In the genomic region with DNA sequence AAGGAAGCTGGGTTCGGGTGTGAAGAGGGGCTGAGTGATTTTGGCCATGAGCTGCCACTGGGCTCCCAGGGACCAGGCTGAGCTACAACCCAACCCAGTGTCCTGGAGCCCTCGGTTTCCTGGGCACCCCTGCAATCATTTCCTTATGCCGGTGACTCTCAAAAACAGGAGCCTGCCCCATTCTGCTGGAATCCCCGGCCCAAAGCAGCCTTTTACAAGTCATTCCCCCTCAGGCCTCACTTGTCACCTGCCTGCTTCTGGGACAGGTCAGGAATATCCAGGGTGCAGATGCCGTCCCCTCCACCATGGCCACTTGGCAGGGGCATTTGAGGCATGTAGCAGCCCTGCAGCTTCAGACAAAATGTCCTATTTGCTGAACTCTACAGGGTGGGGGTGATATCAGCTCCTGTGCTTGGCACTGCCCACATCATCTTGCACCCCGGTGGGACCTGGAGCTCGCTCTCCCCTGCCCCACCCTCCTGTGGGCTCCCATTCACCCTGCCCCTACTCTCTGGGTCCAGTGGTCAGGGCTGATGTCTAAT, we compare ENCODE assay signal across 21 cellular contexts.
"Had no signal": no experiment of that assay in that cellular context is flagged by ENCODE, and none has a peak within 500 bp of the region (broad histone marks: within the 10 kb centered on the region; RNA-seq: fewer than 3 reads in every experiment).

No MANE protein-coding gene starts in this region.

- H3K9me3 ChIP-seq: colonic mucosa, heart left ventricle, neutrophil, ovary, sigmoid colon, tibial artery, upper lobe of left lung had no signal

- H3K27ac ChIP-seq: brain microvascular endothelial cell, cardiac muscle cell, colonic mucosa, heart left ventricle, neutrophil, ovary, sigmoid colon, skin epidermis, tibial artery, upper lobe of left lung had no signal

- FAIRE-seq: endometrium, frontal cortex, islet of Langerhans had no signal

- ATAC-seq: esophagus mucosa; naive thymus-derived CD4-positive, alpha-beta T cell; stimulated activated memory B cell treated with anti-CD40 and anti-IgM and Interleukin-4, amounts not matched to agents 10 μg/mL and 1 μg/mL and 100 μg/mL, for 72 hours had no signal

- H3K27me3 ChIP-seq: cardiac muscle cell, colonic mucosa, heart left ventricle, ovary, sigmoid colon, tibial artery, upper lobe of left lung had no signal

- H3K4me1 ChIP-seq: colonic mucosa had no signal

- DNase-seq: brain microvascular endothelial cell; cerebellar nuclear complex; colonic mucosa; effector CD8-positive, alpha-beta T cell; hypothalamus; naive thymus-derived CD4-positive, alpha-beta T cell; nephron progenitor cell; stimulated activated CD4-positive, alpha-beta T cell treated with anti-CD3 and anti-CD28 coated beads, Interleukin-4, amount 100 ng/mL, for 1 hour had no signal

- H3K4me3 ChIP-seq: cardiac muscle cell, colonic mucosa, heart left ventricle, ovary, sigmoid colon, skin epidermis, tibial artery, upper lobe of left lung had no signal

- H3K36me3 ChIP-seq: brain microvascular endothelial cell, cardiac muscle cell, colonic mucosa, neutrophil, ovary had no signal
